Comparison of ENCODE assay signal across 8 cellular contexts in the genomic region with DNA sequence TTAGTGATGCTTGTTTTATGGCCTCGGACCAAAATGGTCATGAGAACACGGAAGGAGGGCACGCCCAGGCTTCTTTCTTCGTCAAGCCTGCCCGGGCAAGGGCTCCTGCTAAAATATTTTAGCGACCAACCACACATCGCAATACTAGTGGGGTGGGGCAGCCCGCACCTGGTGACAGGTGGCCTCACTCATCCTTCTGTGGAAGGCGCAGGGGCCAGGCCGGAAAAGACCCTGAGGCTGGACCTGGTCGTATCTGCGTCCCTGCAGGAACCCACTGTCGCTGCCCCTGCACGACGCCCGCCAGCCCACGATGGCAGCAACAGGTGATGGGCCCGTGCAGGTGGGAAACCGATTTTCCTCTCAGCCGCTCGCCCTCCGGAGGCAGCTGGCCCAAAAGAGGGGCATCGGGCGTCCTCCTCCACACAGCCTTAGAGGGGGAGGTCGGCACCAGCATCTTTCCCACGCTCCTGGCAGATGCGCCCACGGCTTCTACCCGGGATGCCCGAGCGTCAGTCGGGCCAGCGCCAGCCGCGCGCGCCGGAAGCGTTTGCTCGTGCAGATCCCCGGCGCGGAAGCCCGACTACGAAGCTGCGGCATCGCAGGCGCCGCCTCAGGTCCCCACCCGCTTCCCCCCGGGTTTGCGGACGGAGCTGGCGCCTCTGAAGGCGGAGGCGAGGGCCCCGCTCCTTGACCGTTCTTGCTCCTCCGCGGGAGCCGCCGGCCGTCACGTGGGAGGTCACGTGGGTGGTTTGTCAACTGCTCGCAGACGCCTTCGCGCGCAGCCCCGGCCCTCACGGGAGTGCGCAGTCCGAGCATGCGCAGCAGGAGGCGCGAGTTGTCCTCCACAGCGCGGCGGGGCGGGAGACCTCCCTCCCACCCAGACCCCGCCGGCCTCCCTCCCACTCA. TPM values are rescaled to one million over a fixed set of nuclear protein-coding genes. Genes with fewer than 3 reads are reported as not detected.
DNase-seq lines count a peak whose midpoint lies in the region; ATAC-seq and TF ChIP-seq lines count a peak whose summit lies in the region.

No MANE protein-coding gene starts in this region.

- peak overlapping the region; percentile 46 for H2AFZ ChIP-seq in OCI-LY7 (ENCODE audit: low read length)

- H3K27ac ChIP-seq in OCI-LY7 (ENCODE audit: low read depth, low read length, poor library complexity, severe bottlenecking) (peak overlapping the region; percentile 52), epithelial cell of prostate (peak overlapping the region; percentile 57)

- no peaks in the 10 kb centered on the region for H3K36me3 ChIP-seq in OCI-LY7 (ENCODE audit: insufficient read depth, low read length)
- no peaks in the 10 kb centered on the region for H3K36me3 ChIP-seq in mucosa of descending colon (ENCODE audit: low read depth)

- peak overlapping the region; percentile 66 for H3K4me2 ChIP-seq in OCI-LY7 (ENCODE audit: low read length)

- intact Hi-C loops in OCI-LY7 (cut with micrococcal nuclease; ENCODE audit: unreplicated experiment) (loop anchor here (1.0 to 10.0 kb wide), 2 partner anchors 10 to 202 kb away; no protein-coding TSS in a partner anchor), mucosa of descending colon (cut with DNase I, micrococcal nuclease) (no loop called here)

- BruUV-seq in OCI-LY7 (replicated peaks; lab: Mats Ljungman, UMichigan): TSS peak; percentile 66

- no peaks in the 10 kb centered on the region for H4K20me1 ChIP-seq in OCI-LY7 (ENCODE audit: insufficient read depth, low read length)

- TF ChIP-seq CTCF in OCI-LY7 (conservative IDR thresholded peaks at IDR 0.05; ENCODE audit: low read length) (no peak), mucosa of descending colon (IDR thresholded peaks at IDR 0.05) (no peak)

- ATAC-seq in GM21360 (IDR thresholded peaks at IDR 0.05; ENCODE audit: unreplicated experiment) (peak; percentile 49), mucosa of descending colon (peak; percentile 84)

- POLR2A ChIA-PET in OCI-LY7 (lab: Charles Lee): interaction anchor here (0.7 to 1.4 kb wide), 2 partner anchors 10 to 13 kb away, joined by 3 to 6 read pairs; no protein-coding TSS in a partner anchor

- H3K9me2 ChIP-seq in OCI-LY7 (ENCODE audit: insufficient read depth, low read length): no peaks in the 10 kb centered on the region

- H3K9me3 ChIP-seq in OCI-LY7 (ENCODE audit: low read length) (0 out of 2 replicates have a peak, but pooled peaks cover 4% of the 10 kb centered on the region), mucosa of descending colon (no peaks in the 10 kb centered on the region)

- H3K4me3 ChIP-seq in OCI-LY7 (ENCODE audit: low read depth, low read length, poor library complexity, severe bottlenecking) (peak overlapping the region; percentile 66), mucosa of descending colon (peak overlapping the region; percentile 24)

- H3K79me2 ChIP-seq in OCI-LY7 (ENCODE audit: insufficient read depth, low read depth, low read length): no peaks in the 10 kb centered on the region

- CTCF ChIA-PET in OCI-LY7 (lab: Charles Lee; ENCODE audit: unreplicated experiment): interaction anchor here (1.2 to 1.5 kb wide), 2 partner anchors 10 kb away, joined by 3 to 4 read pairs; no protein-coding TSS in a partner anchor

- H3K4me1 ChIP-seq in OCI-LY7 (ENCODE audit: insufficient read depth, low read length, poor library complexity, severe bottlenecking) (peaks cover 51% of the 10 kb centered on the region), mucosa of descending colon (ENCODE audit: low read depth) (peaks cover 16% of the 10 kb centered on the region)

- DNase-seq in CMK (ENCODE audit: low read depth) (peak; percentile 95), HuH-7 (ENCODE audit: low spot score) (peak; percentile 98), OCI-LY7 (ENCODE audit: low spot score) (peak; percentile 99), activated T-cell treated with anti-CD3 and anti-CD28 coated beads for 48 hours (ENCODE audit: low read depth) (peak; percentile 90), epithelial cell of prostate (ENCODE audit: low read depth, low spot score) (no peak), mucosa of descending colon (peak; percentile 96 to 98 (median 98))
- DNase-seq in stimulated activated CD8-positive, alpha-beta memory T cell treated with anti-CD3 and anti-CD28 coated beads, Interleukin-2, amount 100 ng/mL, for 1 hour (ENCODE audit: low read depth in 2 of 2): peak; percentile 84 to 85

RNA-seq across cellular contexts. Expression of gene FOXK2, which starts 22.8 kb away (rescaled TPM):
- 62.4 and 76.2 TPM in 2 replicates for total RNA-seq in OCI-LY7 (2014; rRNA removed; shearing (Covaris generic))
- total RNA-seq in OCI-LY7 (2022): 144 and 148 TPM in 2 replicates
- total RNA-seq in mucosa of descending colon: 10 to 100 TPM; 39.7 to 62.3 (median 43.5) TPM

RNA-seq across cellular contexts. Expression of gene NARF, which starts 38.2 kb away (rescaled TPM):
- 75.0 and 82.5 TPM in 2 replicates for total RNA-seq in OCI-LY7 (2014; rRNA removed; shearing (Covaris generic))
- total RNA-seq in OCI-LY7 (2022) (148 and 151 TPM in 2 replicates), mucosa of descending colon (10 to 100 TPM; 49.7 to 56.0 (median 55.9) TPM)

RNA-seq across cellular contexts. Expression of gene CYBC1, which starts 46.2 kb away (rescaled TPM):
- total RNA-seq in OCI-LY7 (2014; rRNA removed; shearing (Covaris generic)): 424 and 470 TPM in 2 replicates
- total RNA-seq in OCI-LY7 (2022): 679 and 701 TPM in 2 replicates
- total RNA-seq in mucosa of descending colon: 10 to 100 TPM; 79.2 to 90.5 (median 81.0) TPM

Comparison
In these comparisons a context has a peak if more than half of its experiments do, and no peak if none do; other contexts are left out.
1. RNA of gene CYBC1, which starts 46.2 kb away (total RNA-seq): 424 to 701 TPM in OCI-LY7; 79.2 to 90.5 TPM in mucosa of descending colon; every median in the first group is over 4 times any median in the second.